Comparison of ENCODE assay signal across 12 cellular contexts in genomic region chr7:98372993-98373392, GRCh38. TPM values are rescaled to one million over a fixed set of nuclear protein-coding genes. Genes with fewer than 3 reads are reported as not detected.
DNase-seq lines count a peak whose midpoint lies in the region; ATAC-seq and TF ChIP-seq lines count a peak whose summit lies in the region.
"Had no signal": no experiment of that assay in that cellular context is flagged by ENCODE, and none has a peak within 500 bp of the region (broad histone marks: within the 10 kb centered on the region; RNA-seq: fewer than 3 reads in every experiment).

No MANE protein-coding gene starts in this region.

- no peak overlapping the region for H3K4me3 ChIP-seq in fibroblast of the aortic adventitia (ENCODE audit: low read depth, low read length)
- H3K4me3 ChIP-seq: A549 had no signal

- DNase-seq in ACHN: peak; percentile 62
- peak; percentile 40 for DNase-seq in LoVo (ENCODE audit: low spot score)
- DNase-seq in fibroblast of the aortic adventitia (ENCODE audit: low read depth): peak; percentile 66
- DNase-seq in NCI-H2107 treated with DMSO at 0.1 percent for 48 hours (lab: John Stamatoyannopoulos, UW; ENCODE audit: unreplicated experiment): no peak
- DNase-seq in epidermal melanocyte (ENCODE audit: insufficient read length, low spot score): no peak
- DNase-seq: endodermal cell; NCI-H526; stimulated activated CD4-positive, alpha-beta T cell treated with anti-CD3 and anti-CD28 coated beads, Interleukin-12 subunit alpha, Interleukin-12 subunit beta, amount 100 ng/mL, for 4 hours had no signal

- TF ChIP-seq CTCF in fibroblast of the aortic adventitia (IDR thresholded peaks at IDR 0.05; ENCODE audit: insufficient read depth, low read length): no peak

- ATAC-seq in SK-N-SH treated with all-trans-retinoic acid at 6 μM for 48 hours (peak; percentile 14; the same call in 2 of the 3 replicates), HG02870 (IDR thresholded peaks at IDR 0.05; ENCODE audit: unreplicated experiment) (no peak), HG03354 (IDR thresholded peaks at IDR 0.05; ENCODE audit: poor library complexity, severe bottlenecking, unreplicated experiment) (no peak)
- ATAC-seq: A549 had no signal

- in situ Hi-C loops in ACHN (cut with HindIII; ENCODE audit: low pct_ligation_motif_present, low pct_unique_long_range_greater_than_20kb, low sequenced_read_pairs): no loop called here

TF ChIP-seq in SK-N-SH treated with all-trans-retinoic acid at 6 μM for 48 hours, 23 proteins besides CTCF, POLR2A, EP300 and RAD21:
- TF ChIP-seq, protein P1, sequence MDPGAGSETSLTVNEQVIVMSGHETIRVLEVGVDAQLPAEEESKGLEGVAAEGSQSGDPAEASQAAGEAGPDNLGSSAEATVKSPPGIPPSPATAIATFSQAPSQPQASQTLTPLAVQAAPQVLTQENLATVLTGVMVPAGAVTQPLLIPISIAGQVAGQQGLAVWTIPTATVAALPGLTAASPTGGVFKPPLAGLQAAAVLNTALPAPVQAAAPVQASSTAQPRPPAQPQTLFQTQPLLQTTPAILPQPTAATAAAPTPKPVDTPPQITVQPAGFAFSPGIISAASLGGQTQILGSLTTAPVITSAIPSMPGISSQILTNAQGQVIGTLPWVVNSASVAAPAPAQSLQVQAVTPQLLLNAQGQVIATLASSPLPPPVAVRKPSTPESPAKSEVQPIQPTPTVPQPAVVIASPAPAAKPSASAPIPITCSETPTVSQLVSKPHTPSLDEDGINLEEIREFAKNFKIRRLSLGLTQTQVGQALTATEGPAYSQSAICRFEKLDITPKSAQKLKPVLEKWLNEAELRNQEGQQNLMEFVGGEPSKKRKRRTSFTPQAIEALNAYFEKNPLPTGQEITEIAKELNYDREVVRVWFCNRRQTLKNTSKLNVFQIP (CRISPR knock-in tag; IDR thresholded peaks at IDR 0.05; ENCODE audit: borderline replicate concordance, low read depth): no peak
- TF ChIP-seq ISL1 (CRISPR knock-in tag; IDR thresholded peaks at IDR 0.05): no peak
- TF ChIP-seq CREB5 (CRISPR knock-in tag; IDR thresholded peaks at IDR 0.05; ENCODE audit: low read depth): no peak

RNA-seq across cellular contexts. Expression of gene BAIAP2L1, which starts 27.9 kb away (rescaled TPM):
- total RNA-seq in fibroblast of the aortic adventitia (ENCODE audit: low replicate concordance): 1.1 and 2.8 TPM in 2 replicates

Comparison
In these comparisons a context has a peak if more than half of its experiments do, and no peak if none do; other contexts are left out.
1. DNase-seq: peak in ACHN (single experiment), LoVo (single experiment) and fibroblast of the aortic adventitia (single experiment); none in NCI-H2107 treated with DMSO at 0.1 percent for 48 hours (single experiment) and epidermal melanocyte (single experiment).